10 cellular contexts compared by ENCODE assay signal in the genomic region with DNA sequence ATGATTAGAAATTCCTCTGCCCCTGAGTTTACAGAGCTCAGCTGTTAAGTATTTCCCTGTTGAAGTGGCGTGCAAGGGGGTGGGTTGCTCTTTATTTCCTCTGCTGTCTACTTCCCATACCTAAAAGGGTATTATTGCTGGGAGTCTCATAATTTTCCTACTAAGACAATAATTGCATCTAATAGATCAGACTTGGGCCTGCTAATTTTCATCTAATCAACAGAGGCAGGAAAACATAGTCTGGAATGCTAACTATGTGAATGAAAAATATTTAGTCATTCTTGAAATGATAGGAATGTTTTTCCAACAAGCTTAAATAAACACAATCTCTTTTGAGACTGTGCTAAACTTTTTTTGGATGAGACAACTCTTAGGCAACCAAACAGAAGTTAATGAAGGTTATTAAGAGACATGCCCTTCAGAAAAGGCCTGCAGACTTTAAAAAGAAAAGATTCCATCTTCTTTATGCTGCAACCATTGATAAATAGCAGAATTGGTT.
DNase-seq lines count a peak whose midpoint lies in the region; FAIRE-seq and TF ChIP-seq lines count a peak whose summit lies in the region.
"Had no signal": no experiment of that assay in that cellular context is flagged by ENCODE, and none has a peak within 500 bp of the region (broad histone marks: within the 10 kb centered on the region; RNA-seq: fewer than 3 reads in every experiment).

No MANE protein-coding gene starts in this region.

- no peaks in the 10 kb centered on the region for H3K27me3 ChIP-seq in thyroid gland
- H3K27me3 ChIP-seq in small intestine (ENCODE audit: control insufficient read depth in 2 of 2, insufficient read depth in 2 of 2, low read length in 2 of 2): no peaks in the 10 kb centered on the region

- H3K9me3 ChIP-seq in thyroid gland (no peaks in the 10 kb centered on the region), small intestine (ENCODE audit: control insufficient read depth, low read depth) (no peaks in the 10 kb centered on the region)

- no peak overlapping the region for H3K4me3 Mint-ChIP-seq in chondrocyte (ENCODE audit: unreplicated experiment)
- H3K4me3 Mint-ChIP-seq in activated naive CD8-positive, alpha-beta T cell treated with anti-CD3 and anti-CD28 coated beads for 36 hours: no peak overlapping the region
- H3K4me3 Mint-ChIP-seq: activated CD4-positive, alpha-beta T cell treated with anti-CD3 and anti-CD28 coated beads for 36 hours had no signal

- no peaks in the 10 kb centered on the region for H3K9me3 Mint-ChIP-seq in chondrocyte (ENCODE audit: low read depth)
- H3K9me3 Mint-ChIP-seq in activated naive CD8-positive, alpha-beta T cell treated with anti-CD3 and anti-CD28 coated beads for 36 hours: no peaks in the 10 kb centered on the region

- H3K27ac Mint-ChIP-seq in chondrocyte (ENCODE audit: unreplicated experiment): peak overlapping the region; percentile 92
- no peak overlapping the region for H3K27ac Mint-ChIP-seq in activated naive CD8-positive, alpha-beta T cell treated with anti-CD3 and anti-CD28 coated beads for 36 hours
- H3K27ac Mint-ChIP-seq: activated CD4-positive, alpha-beta T cell treated with anti-CD3 and anti-CD28 coated beads for 36 hours had no signal

- H3K36me3 Mint-ChIP-seq in chondrocyte (ENCODE audit: low read depth): peaks cover 22% of the 10 kb centered on the region
- peaks cover 12% of the 10 kb centered on the region for H3K36me3 Mint-ChIP-seq in activated naive CD8-positive, alpha-beta T cell treated with anti-CD3 and anti-CD28 coated beads for 36 hours

- no peaks in the 10 kb centered on the region for H3K27me3 Mint-ChIP-seq in chondrocyte (ENCODE audit: low read depth)
- no peaks in the 10 kb centered on the region for H3K27me3 Mint-ChIP-seq in activated naive CD8-positive, alpha-beta T cell treated with anti-CD3 and anti-CD28 coated beads for 36 hours
- H3K27me3 Mint-ChIP-seq: activated CD4-positive, alpha-beta T cell treated with anti-CD3 and anti-CD28 coated beads for 36 hours had no signal

- H3K36me3 ChIP-seq in thyroid gland (peaks cover 0 to 4% of the 10 kb centered on the region in 2 donors), small intestine (ENCODE audit: control insufficient read depth in 2 of 2, insufficient read depth in 2 of 2, low read length in 2 of 2) (peaks cover 0 to 2% of the 10 kb centered on the region in 2 donors)

- H3K4me1 ChIP-seq in thyroid gland (peaks cover 43 to 57% of the 10 kb centered on the region in 2 donors), small intestine (ENCODE audit: control insufficient read depth in 2 of 2, insufficient read depth in 1 of 2, low read depth in 1 of 2, low read length in 1 of 2) (no peaks in the 10 kb centered on the region)

- no peak for TF ChIP-seq CTCF in chondrocyte (IDR thresholded peaks at IDR 0.05)
- no peak for TF ChIP-seq CTCF in thyroid gland (IDR thresholded peaks at IDR 0.05)

- DNase-seq in HTR-8/SVneo (ENCODE audit: insufficient read length, low spot score): peak; percentile 37
- no peak for DNase-seq in chondrocyte (ENCODE audit: low spot score)
- DNase-seq in kidney glomerular epithelial cell (lab: John Stamatoyannopoulos, UW): peak; percentile 92
- DNase-seq in thyroid gland: no peak
- DNase-seq in small intestine: no peak
- no peak for DNase-seq in amniotic stem cell (lab: John Stamatoyannopoulos, UW)
- no peak for DNase-seq in NCI-H345 treated with DMSO at 0.1 percent for 48 hours (lab: John Stamatoyannopoulos, UW; ENCODE audit: unreplicated experiment)
- DNase-seq in activated naive CD8-positive, alpha-beta T cell treated with anti-CD3 and anti-CD28 coated beads for 36 hours: no peak
- DNase-seq: activated CD4-positive, alpha-beta T cell treated with anti-CD3 and anti-CD28 coated beads for 36 hours; NCI-H345 had no signal

- peaks cover 88% of the 10 kb centered on the region for H3K4me1 Mint-ChIP-seq in chondrocyte (ENCODE audit: low read depth)
- no peaks in the 10 kb centered on the region for H3K4me1 Mint-ChIP-seq in activated naive CD8-positive, alpha-beta T cell treated with anti-CD3 and anti-CD28 coated beads for 36 hours
- H3K4me1 Mint-ChIP-seq: activated CD4-positive, alpha-beta T cell treated with anti-CD3 and anti-CD28 coated beads for 36 hours had no signal

- H3K27ac ChIP-seq in thyroid gland (peak overlapping the region; percentile 26 to 73 (median 60)), small intestine (ENCODE audit: low read depth in 1 of 2, low read length in 1 of 2) (peak overlapping the region in 1 of 2 donors; percentile 65)

- H3K4me3 ChIP-seq in thyroid gland (replicated peaks in 1 of 3) (no peak overlapping the region), small intestine (ENCODE audit: low read depth in 1 of 2, low read length in 2 of 2) (no peak overlapping the region)

- WGBS in thyroid gland, 2 donors: 68 to 82% methylated on average over 1 of the region's 1 CpG
- 61 to 86% (median 86%) methylated on average over 1 of the region's 1 CpG for WGBS in small intestine, 3 donors

- intact Hi-C loops in thyroid gland (cut with DNase I): no loop called here

- no peak for TF ChIP-seq POLR2A in thyroid gland (IDR thresholded peaks at IDR 0.05)

- FAIRE-seq in HTR-8/SVneo (lab: Jason Lieb, UNC) (no peak), small intestine (lab: Jason Lieb, UNC) (no peak)

Comparison
In these comparisons a context has a peak if more than half of its experiments do, and no peak if none do; other contexts are left out.
1. DNase-seq: peak in HTR-8/SVneo (single experiment) and kidney glomerular epithelial cell (single experiment); none in chondrocyte (single experiment), thyroid gland (0 of 2), small intestine (single experiment), amniotic stem cell (single experiment), NCI-H345 treated with DMSO at 0.1 percent for 48 hours (single experiment) and activated naive CD8-positive, alpha-beta T cell treated with anti-CD3 and anti-CD28 coated beads for 36 hours (single experiment).